ENCODE assay signal across 13 cellular contexts in genomic region chr14:22821193-22822016, GRCh38. TPM values are rescaled to one million over a fixed set of nuclear protein-coding genes. Genes with fewer than 3 reads are reported as not detected.
DNase-seq lines count a peak whose midpoint lies in the region; ATAC-seq and TF ChIP-seq lines count a peak whose summit lies in the region.
"Had no signal": no experiment of that assay in that cellular context is flagged by ENCODE, and none has a peak within 500 bp of the region (broad histone marks: within the 10 kb centered on the region; RNA-seq: fewer than 3 reads in every experiment).

No MANE protein-coding gene starts in this region.

- H3K4me3 ChIP-seq in OCI-LY7 (ENCODE audit: low read depth, low read length, poor library complexity, severe bottlenecking) = no peak overlapping the region
- peak overlapping the region; percentile 64; the same call in 1 of the 2 replicates for H3K4me3 ChIP-seq in iPS DF 6.9 (ENCODE audit: low read length)
- H3K4me3 ChIP-seq in smooth muscle cell = no peak overlapping the region
- H3K4me3 ChIP-seq: PC-9 had no signal

- peak; percentile 50 for DNase-seq in activated effector memory CD4-positive, alpha-beta T cell treated with anti-CD3 and anti-CD28 coated beads, Interleukin-2, amount 50 U/mL, for 16 hours
- no peak for DNase-seq in activated effector memory CD4-positive, alpha-beta T cell treated with Interleukin-2 at 50 U/mL for 16 hours
- DNase-seq in OCI-LY7 (ENCODE audit: low spot score) (no peak), iPS DF 6.9 (ENCODE audit: low read depth, low spot score) (no peak), smooth muscle cell (lab: John Stamatoyannopoulos, UW; ENCODE audit: unreplicated experiment) (no peak), D341Med (ENCODE audit: low spot score) (no peak), epidermal melanocyte (ENCODE audit: insufficient read length, low spot score) (no peak)
- DNase-seq: activated CD4-positive, CD25-positive, alpha-beta regulatory T cell treated with anti-CD3 and anti-CD28 coated beads, Interleukin-2, amount 50 U/mL, for 72 hours; brain microvascular endothelial cell; KG1 had no signal

- intact Hi-C loops in OCI-LY7 (cut with micrococcal nuclease; ENCODE audit: unreplicated experiment) = loop anchor here (2.0 to 5.0 kb wide), 3 partner anchors 51 to 435 kb away; partner anchors contain the start of gene LRP10

- H3K36me3 ChIP-seq in OCI-LY7 (ENCODE audit: insufficient read depth, low read length) (no peaks in the 10 kb centered on the region), iPS DF 6.9 (ENCODE audit: control insufficient read depth, insufficient read depth, low read length) (no peaks in the 10 kb centered on the region), smooth muscle cell (ENCODE audit: low read depth) (no peaks in the 10 kb centered on the region)
- H3K36me3 ChIP-seq: brain microvascular endothelial cell had no signal

- no peaks in the 10 kb centered on the region for H4K20me1 ChIP-seq in OCI-LY7 (ENCODE audit: insufficient read depth, low read length)
- no peaks in the 10 kb centered on the region for H4K20me1 ChIP-seq in smooth muscle cell (ENCODE audit: low read depth)

- CTCF ChIA-PET in OCI-LY7 (lab: Charles Lee; ENCODE audit: unreplicated experiment) = interaction anchor here (0.6 kb wide), 1 partner anchor 164 kb away, joined by 3 read pairs; no protein-coding TSS in a partner anchor

- peaks cover 72% of the 10 kb centered on the region for H3K4me1 ChIP-seq in OCI-LY7 (ENCODE audit: insufficient read depth, low read length, poor library complexity, severe bottlenecking)
- H3K4me1 ChIP-seq in iPS DF 6.9 (ENCODE audit: control insufficient read depth, insufficient read depth, low read length) = peaks cover 5% of the 10 kb centered on the region; the same call in 1 of the 2 replicates
- H3K4me1 ChIP-seq in smooth muscle cell (ENCODE audit: low read depth) = peaks cover 31% of the 10 kb centered on the region

- no CpG with 5 or more reads among the region's 24 CpGs for WGBS in iPS DF 6.9 (ENCODE audit: insufficient coverage, insufficient read length)
- WGBS in smooth muscle cell (ENCODE audit: low lambda C conversion rate) = 32% methylated on average over 24 of the region's 24 CpGs

- POLR2A ChIA-PET in OCI-LY7 (lab: Charles Lee) = interaction anchor here (0.5 kb wide), 1 partner anchor 56 kb away, joined by 4 read pairs; no protein-coding TSS in a partner anchor

- H3K79me2 ChIP-seq in OCI-LY7 (ENCODE audit: insufficient read depth, low read depth, low read length) (no peaks in the 10 kb centered on the region), smooth muscle cell (ENCODE audit: low read depth) (no peaks in the 10 kb centered on the region)

- no peak for TF ChIP-seq CTCF in OCI-LY7 (conservative IDR thresholded peaks at IDR 0.05; ENCODE audit: low read length)
- TF ChIP-seq CTCF in smooth muscle cell (IDR thresholded peaks at IDR 0.05; ENCODE audit: borderline replicate concordance, insufficient read depth, poor library complexity, severe bottlenecking) = no peak

- H3F3A ChIP-seq in smooth muscle cell (ENCODE audit: low read depth) = peaks cover 45% of the 10 kb centered on the region

- H3K9me3 ChIP-seq in OCI-LY7 (ENCODE audit: low read length) (no peaks in the 10 kb centered on the region), iPS DF 6.9 (ENCODE audit: control insufficient read depth, insufficient read depth, low read length) (no peaks in the 10 kb centered on the region), smooth muscle cell (replicated peaks; ENCODE audit: low read depth) (no peaks in the 10 kb centered on the region)

- H3K27me3 ChIP-seq in iPS DF 6.9 (ENCODE audit: control insufficient read depth, insufficient read depth, low read length) (no peaks in the 10 kb centered on the region), smooth muscle cell (ENCODE audit: low read depth) (no peaks in the 10 kb centered on the region)
- H3K27me3 ChIP-seq: brain microvascular endothelial cell, foreskin keratinocyte had no signal

- H3K27ac ChIP-seq in OCI-LY7 (ENCODE audit: low read depth, low read length, poor library complexity, severe bottlenecking) = peak overlapping the region; percentile 17
- H3K27ac ChIP-seq in iPS DF 6.9 (ENCODE audit: low read length) = no peak overlapping the region
- peak overlapping the region; percentile 88 for H3K27ac ChIP-seq in smooth muscle cell (ENCODE audit: low read depth)
- H3K27ac ChIP-seq: brain microvascular endothelial cell, foreskin keratinocyte, PC-9 had no signal

- H3K4me2 ChIP-seq in OCI-LY7 (ENCODE audit: low read length) (no peak overlapping the region), smooth muscle cell (peak overlapping the region; percentile 86)
- H3K4me2 ChIP-seq: PC-9 had no signal

- BruUV-seq in OCI-LY7 (replicated peaks; lab: Mats Ljungman, UMichigan) = no TSS peak

- H2AFZ ChIP-seq in OCI-LY7 (ENCODE audit: low read length) = no peak overlapping the region
- H2AFZ ChIP-seq in smooth muscle cell (ENCODE audit: low read depth) = no peak overlapping the region
- H2AFZ ChIP-seq: PC-9 had no signal

- peak overlapping the region; percentile 26 for H3K9ac ChIP-seq in smooth muscle cell (ENCODE audit: low read depth)

- H3K9me2 ChIP-seq in OCI-LY7 (ENCODE audit: insufficient read depth, low read length) = no peaks in the 10 kb centered on the region

- ATAC-seq in HG03571 (IDR thresholded peaks at IDR 0.05; ENCODE audit: unreplicated experiment) = no peak

RNA-seq across cellular contexts. Expression of gene SLC7A7, which starts 6.2 kb away (rescaled TPM):
- 30.6 and 32.7 TPM in 2 replicates for total RNA-seq in OCI-LY7 (2014; rRNA removed; shearing (Covaris generic))
- total RNA-seq in OCI-LY7 (2022) = 50.0 and 59.2 TPM in 2 replicates
- total RNA-seq in smooth muscle cell = 10.3 and 18.5 TPM in 2 replicates
- polyA plus RNA-seq in smooth muscle cell = 10.0 and 14.1 TPM in 2 replicates

RNA-seq across cellular contexts. Expression of gene MRPL52, which starts 8.3 kb away (rescaled TPM):
- total RNA-seq in OCI-LY7 (2014; rRNA removed; shearing (Covaris generic)) = 100 and 126 TPM in 2 replicates
- total RNA-seq in OCI-LY7 (2022) (164 and 181 TPM in 2 replicates), smooth muscle cell (85.8 and 220 TPM in 2 replicates)
- 274 and 296 TPM in 2 replicates for polyA plus RNA-seq in smooth muscle cell

RNA-seq across cellular contexts. Expression of gene MMP14, which starts 15.0 kb away (rescaled TPM):
- total RNA-seq in OCI-LY7 (2014; rRNA removed; shearing (Covaris generic)) = 2.8 TPM in 2 replicates
- total RNA-seq in OCI-LY7 (2022) = 9.0 and 11.9 TPM in 2 replicates
- 444 and 491 TPM in 2 replicates for total RNA-seq in smooth muscle cell
- 52.3 and 58.1 TPM in 2 replicates for polyA plus RNA-seq in smooth muscle cell

RNA-seq across cellular contexts. Expression of gene LRP10, which starts 50.1 kb away (rescaled TPM):
- 19.0 and 25.5 TPM in 2 replicates for total RNA-seq in OCI-LY7 (2014; rRNA removed; shearing (Covaris generic))
- total RNA-seq in OCI-LY7 (2022) (53.3 and 55.1 TPM in 2 replicates), smooth muscle cell (32.4 and 38.8 TPM in 2 replicates)
- 81.2 and 87.1 TPM in 2 replicates for polyA plus RNA-seq in smooth muscle cell

RNA-seq across cellular contexts. Expression of gene OXA1L, which starts 54.9 kb away (rescaled TPM):
- 128 and 153 TPM in 2 replicates for total RNA-seq in OCI-LY7 (2014; rRNA removed; shearing (Covaris generic))
- total RNA-seq in OCI-LY7 (2022) (141 and 150 TPM in 2 replicates), smooth muscle cell (88.8 and 93.8 TPM in 2 replicates)
- 55.9 and 69.3 TPM in 2 replicates for polyA plus RNA-seq in smooth muscle cell

Comparison
In these comparisons a context has a peak if more than half of its experiments do, and no peak if none do; other contexts are left out.
1. RNA of gene MMP14, which starts 15.0 kb away (total RNA-seq): 444 to 491 TPM in smooth muscle cell; 2.8 to 11.9 TPM in OCI-LY7; every median in the first group is over 10 times any median in the second.